In genomic region chr7:31550432-31550831, GRCh38 we compare ENCODE assay signal across 1 cellular context.
TF ChIP-seq lines count a peak whose summit lies in the region.

No MANE protein-coding gene starts in this region.

TF ChIP-seq in H1, 55 proteins besides CTCF, POLR2A, EP300 and RAD21 (continued from another document):
- TF ChIP-seq E2F6 (IDR thresholded peaks at IDR 0.05) (no peak), CBX5 (IDR thresholded peaks at IDR 0.05; ENCODE audit: low read depth, low read length) (no peak), RFX5 (IDR thresholded peaks at IDR 0.05; ENCODE audit: borderline replicate concordance, low read depth, low read length) (no peak), SIX5 (IDR thresholded peaks at IDR 0.05; ENCODE audit: low read depth, low read length) (no peak), GABPA (IDR thresholded peaks at IDR 0.05; ENCODE audit: borderline replicate concordance, insufficient read depth, low read length) (no peak), ASH2L (IDR thresholded peaks at IDR 0.05; ENCODE audit: low read length) (no peak), SP4 (IDR thresholded peaks at IDR 0.05; ENCODE audit: low read length) (no peak), YY1 (IDR thresholded peaks at IDR 0.05; ENCODE audit: low read depth, low read length) (no peak), KDM5A (IDR thresholded peaks at IDR 0.05; ENCODE audit: low read length) (no peak)
